ENCODE assay signal across 13 cellular contexts in genomic region chr21:38349111-38349746, GRCh38.
DNase-seq lines count a peak whose midpoint lies in the region; ATAC-seq and TF ChIP-seq lines count a peak whose summit lies in the region.
"Had no signal": no experiment of that assay in that cellular context is flagged by ENCODE, and none has a peak within 500 bp of the region (broad histone marks: within the 10 kb centered on the region; RNA-seq: fewer than 3 reads in every experiment).

No MANE protein-coding gene starts in this region.

- peaks cover 27% of the 10 kb centered on the region for H3K4me1 Mint-ChIP-seq in mesothelial cell of epicardium

- H3K27me3 Mint-ChIP-seq in mesothelial cell of epicardium (ENCODE audit: low read depth): peaks cover 15% of the 10 kb centered on the region

- in situ Hi-C loops in brain microvascular endothelial cell (cut with HindIII; ENCODE audit: low pct_ligation_motif_present, low sequenced_read_pairs): no loop called here

- no peaks in the 10 kb centered on the region for H3K79me2 ChIP-seq in osteoblast (ENCODE audit: insufficient read depth, low read length)
- no peaks in the 10 kb centered on the region for H3K79me2 ChIP-seq in trophoblast cell (ENCODE audit: control insufficient read depth, insufficient read depth, low read length, poor library complexity)

- WGBS in trophoblast cell (ENCODE audit: extremely low coverage, insufficient coverage, insufficient read length): 100% methylated on average over 1 of the region's 10 CpGs

- no peak for ATAC-seq in HG03432 (IDR thresholded peaks at IDR 0.05; ENCODE audit: unreplicated experiment)
- ATAC-seq: left lobe of liver had no signal

- no peak overlapping the region for H2BK12ac ChIP-seq in trophoblast cell (ENCODE audit: low read length)

- H2AFZ ChIP-seq in osteoblast (ENCODE audit: low read length) (peak overlapping the region; percentile 4), trophoblast cell (ENCODE audit: insufficient read depth, low read length, poor library complexity) (no peak overlapping the region)

- no peaks in the 10 kb centered on the region for H3K36me3 Mint-ChIP-seq in mesothelial cell of epicardium

- H3K18ac ChIP-seq in trophoblast cell (ENCODE audit: low read length): no peak overlapping the region

- H3K4me3 ChIP-seq in HEK293 (ENCODE audit: low read depth, low read length) (no peak overlapping the region), brain microvascular endothelial cell (ENCODE audit: low read depth, low read length) (no peak overlapping the region), osteoblast (ENCODE audit: insufficient read depth, low read length) (peak overlapping the region; percentile 7), trophoblast cell (ENCODE audit: low read depth, low read length) (no peak overlapping the region)

- H3K4me2 ChIP-seq in osteoblast (ENCODE audit: insufficient read depth, low read length) (peak overlapping the region; percentile 35), trophoblast cell (ENCODE audit: low read length) (no peak overlapping the region)

- CTCF ChIA-PET in HEK293 (lab: Yijun Ruan, JAX): interaction anchor here (0.6 to 13.2 kb wide), 8 partner anchors 25 to 649 kb away, joined by 3 to 378 read pairs (median 22); no protein-coding TSS in a partner anchor

- no peak overlapping the region for H2BK120ac ChIP-seq in trophoblast cell (ENCODE audit: insufficient read depth, low read length, poor library complexity)

- no peak overlapping the region for H4K8ac ChIP-seq in trophoblast cell (ENCODE audit: low read depth, low read length)

- H3K27me3 ChIP-seq in brain microvascular endothelial cell (replicated peaks): no peaks in the 10 kb centered on the region
- no peaks in the 10 kb centered on the region for H3K27me3 ChIP-seq in osteoblast (ENCODE audit: insufficient read depth, low read length)
- H3K27me3 ChIP-seq in trophoblast cell (ENCODE audit: insufficient read depth, low read length): no peaks in the 10 kb centered on the region

- no peak overlapping the region for H4K12ac ChIP-seq in trophoblast cell (ENCODE audit: low read depth, low read length)

- no peak overlapping the region for H4K91ac ChIP-seq in trophoblast cell (ENCODE audit: low read depth, low read length)

- POLR2A ChIA-PET in HEK293 (lab: Yijun Ruan, JAX): no interaction called here

- no peak overlapping the region for H3K23ac ChIP-seq in trophoblast cell (ENCODE audit: low read length)

- H3K27ac Mint-ChIP-seq in mesothelial cell of epicardium: no peak overlapping the region

- H3K14ac ChIP-seq in trophoblast cell (ENCODE audit: low read length): no peak overlapping the region

- no peak overlapping the region for H3K4ac ChIP-seq in trophoblast cell (ENCODE audit: low read depth, low read length)

- H2AK5ac ChIP-seq in trophoblast cell (ENCODE audit: low read length): no peak overlapping the region

- no peaks in the 10 kb centered on the region for H3K9me3 Mint-ChIP-seq in mesothelial cell of epicardium

- H3K27ac ChIP-seq in HEK293 (ENCODE audit: extremely low read depth, low read depth, low read length) (peak overlapping the region; percentile 32; the same call in 1 of the 2 replicates), brain microvascular endothelial cell (peak overlapping the region; percentile 76), osteoblast (ENCODE audit: low read depth, low read length) (peak overlapping the region; percentile 97), trophoblast cell (ENCODE audit: low read depth, low read length) (no peak overlapping the region)
- H3K27ac ChIP-seq: epithelial cell of prostate had no signal

- no peak for TF ChIP-seq CTCF in HEK293 (tag by site-specific recombination; IDR thresholded peaks at IDR 0.05)
- TF ChIP-seq CTCF in brain microvascular endothelial cell (IDR thresholded peaks at IDR 0.05; ENCODE audit: low read depth, low read length, missing control alignments): no peak
- no peak for TF ChIP-seq CTCF in osteoblast (IDR thresholded peaks at IDR 0.05; ENCODE audit: extremely low read depth, low read depth, low read length)
- TF ChIP-seq CTCF in mesothelial cell of epicardium (IDR thresholded peaks at IDR 0.05; ENCODE audit: unreplicated experiment): no peak

- H3K4me1 ChIP-seq in HEK293 (ENCODE audit: control insufficient read depth, insufficient read depth, low read length) (peaks cover 38% of the 10 kb centered on the region), osteoblast (ENCODE audit: insufficient read depth, low read length) (peaks cover 45% of the 10 kb centered on the region), trophoblast cell (ENCODE audit: control insufficient read depth in 1 of 2, insufficient read depth in 2 of 2, low read length in 2 of 2) (peaks cover 3 to 10% of the 10 kb centered on the region in 2 experiments)

- H3K9ac ChIP-seq in trophoblast cell (ENCODE audit: low read length): no peak overlapping the region

- no peaks in the 10 kb centered on the region for H4K20me1 ChIP-seq in osteoblast (ENCODE audit: insufficient read depth, low read length)

- DNase-seq in NCI-H2196 (lab: John Stamatoyannopoulos, UW; ENCODE audit: unreplicated experiment): peak; percentile 83
- peak; percentile 93 for DNase-seq in brain microvascular endothelial cell
- DNase-seq in osteoblast (ENCODE audit: insufficient read length, low spot score, missing footprints): peak; percentile 90
- no peak for DNase-seq in trophoblast cell
- DNase-seq in KG1 (lab: John Stamatoyannopoulos, UW): no peak
- no peak for DNase-seq in mesothelial cell of epicardium (ENCODE audit: low spot score in 2 of 2, unreplicated experiment in 2 of 2)
- DNase-seq: activated gamma-delta T cell, Kasumi-1, T1000 had no signal

- H3K4me3 Mint-ChIP-seq in mesothelial cell of epicardium: no peak overlapping the region

- no peak overlapping the region for H2BK5ac ChIP-seq in trophoblast cell (ENCODE audit: low read depth, low read length, poor library complexity)

- H3K9me3 ChIP-seq in HEK293 (ENCODE audit: control insufficient read depth, insufficient read depth, low read depth, low read length) (no peaks in the 10 kb centered on the region), osteoblast (ENCODE audit: low read depth, low read length) (no peaks in the 10 kb centered on the region), trophoblast cell (ENCODE audit: insufficient read depth, low read depth, low read length) (no peaks in the 10 kb centered on the region)

- H3K79me1 ChIP-seq in trophoblast cell (ENCODE audit: low read length): peaks cover 9% of the 10 kb centered on the region

- no peaks in the 10 kb centered on the region for H3K36me3 ChIP-seq in HEK293 (ENCODE audit: control insufficient read depth in 2 of 2, insufficient read depth in 1 of 2, low read length in 2 of 2)
- H3K36me3 ChIP-seq in brain microvascular endothelial cell (replicated peaks): no peaks in the 10 kb centered on the region
- H3K36me3 ChIP-seq in osteoblast (ENCODE audit: insufficient read depth, low read length): no peaks in the 10 kb centered on the region
- H3K36me3 ChIP-seq in trophoblast cell (ENCODE audit: control insufficient read depth in 1 of 2, insufficient read depth in 2 of 2, low read length in 2 of 2): no peaks in the 10 kb centered on the region

TF ChIP-seq in HEK293, 187 proteins besides CTCF, POLR2A, EP300 and RAD21 (continues in another document):
- TF ChIP-seq PRDM1 (tag by site-specific recombination; IDR thresholded peaks at IDR 0.05) (no peak), ZNF449 (tag by site-specific recombination; IDR thresholded peaks at IDR 0.05) (no peak), ZNF530 (tag by site-specific recombination; IDR thresholded peaks at IDR 0.05; ENCODE audit: low read depth) (no peak), ZNF658 (tag by site-specific recombination; IDR thresholded peaks at IDR 0.05) (no peak), ZNF341 (tag by site-specific recombination; IDR thresholded peaks at IDR 0.05; ENCODE audit: low read depth) (no peak), ZNF792 (tag by site-specific recombination; IDR thresholded peaks at IDR 0.05) (no peak), ZNF529 (tag by site-specific recombination; IDR thresholded peaks at IDR 0.05; ENCODE audit: insufficient replicate concordance) (peak; percentile 49), YY1 (tag by site-specific recombination; IDR thresholded peaks at IDR 0.05) (no peak), ZNF19 (tag by site-specific recombination; IDR thresholded peaks at IDR 0.05; ENCODE audit: low read depth) (no peak), ZNF174 (tag by site-specific recombination; IDR thresholded peaks at IDR 0.05) (no peak), ZNF596 (tag by site-specific recombination; IDR thresholded peaks at IDR 0.05) (no peak)

Comparison
In these comparisons a context has a peak if more than half of its experiments do, and no peak if none do; other contexts are left out.
1. DNase-seq: peak in NCI-H2196 (single experiment), brain microvascular endothelial cell (single experiment) and osteoblast (single experiment); none in trophoblast cell (0 of 2), KG1 (single experiment) and mesothelial cell of epicardium (0 of 2).